In genomic region chr11:77473801-77474508, GRCh38 we compare ENCODE assay signal across 8 cellular contexts. TPM values are rescaled to one million over a fixed set of nuclear protein-coding genes. Genes with fewer than 3 reads are reported as not detected.
DNase-seq lines count a peak whose midpoint lies in the region; ATAC-seq, FAIRE-seq and TF ChIP-seq lines count a peak whose summit lies in the region.

Gene PAK1 (minus strand): TSS chr11:77474094. CDS start chr11:77392520, 81,574 bp downstream.

- no peak for FAIRE-seq in RCC 7860 (lab: Jason Lieb, UNC)

- TF ChIP-seq CTCF in fibroblast of pulmonary artery (IDR thresholded peaks at IDR 0.05; ENCODE audit: low read length, missing control alignments), result no peak

- peak within 1 kb of the TSS; percentile 62 for H3K27ac Mint-ChIP-seq in activated T-helper 2 cell treated with anti-CD3 and anti-CD28 coated beads, Interferon-gamma antibody, Interleukin-2, Interleukin-4, amounts not matched to agents 10 μg/mL and 5 μg/mL and 100 μg/mL, durations not matched to agents 14 hours and 24 hours and 36 hours
- peak within 1 kb of the TSS; percentile 5 to 77 for H3K27ac Mint-ChIP-seq in natural killer cell treated with Interleukin-12 subunit alpha and Interleukin-12 subunit beta and Interleukin-15 and Interleukin-18, amount 100 ng/mL, for 72 hours

- DNase-seq in DMS153 (lab: John Stamatoyannopoulos, UW) (peak; percentile 91), KBM-7 (peak; percentile 87), RCC 7860 (ENCODE audit: low spot score) (peak; percentile 66), fibroblast of pulmonary artery (ENCODE audit: low read depth) (peak; percentile 88)
- DNase-seq in activated T-helper 2 cell treated with anti-CD3 and anti-CD28 coated beads, Interferon-gamma antibody, Interleukin-2, Interleukin-4, amounts not matched to agents 10 μg/mL and 5 μg/mL and 100 μg/mL, durations not matched to agents 14 hours and 24 hours and 36 hours (ENCODE audit: low spot score), result peak; percentile 75
- peak; percentile 88 for DNase-seq in natural killer cell treated with Interleukin-12 subunit alpha and Interleukin-12 subunit beta and Interleukin-15 and Interleukin-18, amount 100 ng/mL, for 72 hours (ENCODE audit: low spot score)
- peak; percentile 77 to 91 (median 86) for DNase-seq in stimulated activated naive CD4-positive, alpha-beta T cell (lab: John Stamatoyannopoulos, UW)

- no peaks in the 10 kb centered on the region for H3K9me3 Mint-ChIP-seq in activated T-helper 2 cell treated with anti-CD3 and anti-CD28 coated beads, Interferon-gamma antibody, Interleukin-2, Interleukin-4, amounts not matched to agents 10 μg/mL and 5 μg/mL and 100 μg/mL, durations not matched to agents 14 hours and 24 hours and 36 hours
- H3K9me3 Mint-ChIP-seq in natural killer cell treated with Interleukin-12 subunit alpha and Interleukin-12 subunit beta and Interleukin-15 and Interleukin-18, amount 100 ng/mL, for 72 hours, result no peaks in the 10 kb centered on the region

- peak within 1 kb of the TSS; percentile 78 for H3K4me3 Mint-ChIP-seq in activated T-helper 2 cell treated with anti-CD3 and anti-CD28 coated beads, Interferon-gamma antibody, Interleukin-2, Interleukin-4, amounts not matched to agents 10 μg/mL and 5 μg/mL and 100 μg/mL, durations not matched to agents 14 hours and 24 hours and 36 hours (ENCODE audit: low read depth)
- peak within 1 kb of the TSS; percentile 74 for H3K4me3 Mint-ChIP-seq in natural killer cell treated with Interleukin-12 subunit alpha and Interleukin-12 subunit beta and Interleukin-15 and Interleukin-18, amount 100 ng/mL, for 72 hours

- peak; percentile 50 for ATAC-seq in GM21619 (IDR thresholded peaks at IDR 0.05; ENCODE audit: unreplicated experiment)
- ATAC-seq in natural killer cell treated with Interleukin-12 subunit alpha and Interleukin-12 subunit beta and Interleukin-15 and Interleukin-18, amount 100 ng/mL, for 72 hours, result peak; percentile 88

- in situ Hi-C loops in KBM-7 (cut with MboI; ENCODE audit: low pct_unique_long_range_greater_than_20kb, low sequenced_read_pairs), result no loop called here

- no peaks in the 10 kb centered on the region for H3K36me3 Mint-ChIP-seq in activated T-helper 2 cell treated with anti-CD3 and anti-CD28 coated beads, Interferon-gamma antibody, Interleukin-2, Interleukin-4, amounts not matched to agents 10 μg/mL and 5 μg/mL and 100 μg/mL, durations not matched to agents 14 hours and 24 hours and 36 hours (ENCODE audit: low read depth)
- no peaks in the 10 kb centered on the region for H3K36me3 Mint-ChIP-seq in natural killer cell treated with Interleukin-12 subunit alpha and Interleukin-12 subunit beta and Interleukin-15 and Interleukin-18, amount 100 ng/mL, for 72 hours

- peaks cover 18% of the 10 kb centered on the region for H3K4me1 Mint-ChIP-seq in activated T-helper 2 cell treated with anti-CD3 and anti-CD28 coated beads, Interferon-gamma antibody, Interleukin-2, Interleukin-4, amounts not matched to agents 10 μg/mL and 5 μg/mL and 100 μg/mL, durations not matched to agents 14 hours and 24 hours and 36 hours (ENCODE audit: low read depth)
- H3K4me1 Mint-ChIP-seq in natural killer cell treated with Interleukin-12 subunit alpha and Interleukin-12 subunit beta and Interleukin-15 and Interleukin-18, amount 100 ng/mL, for 72 hours (ENCODE audit: low read depth in 2 of 2), result peaks cover 12 to 25% of the 10 kb centered on the region in 2 donors

- intact Hi-C loops in activated T-helper 2 cell treated with anti-CD3 and anti-CD28 coated beads, Interferon-gamma antibody, Interleukin-2, Interleukin-4, amounts not matched to agents 10 μg/mL and 5 μg/mL and 100 μg/mL, durations not matched to agents 14 hours and 24 hours and 36 hours (cut with micrococcal nuclease), result loop anchor here (2.0 to 10.0 kb wide), 2 partner anchors 63 to 111 kb away; partner anchors contain the start of gene AQP11

- peaks cover 26% of the 10 kb centered on the region for H3K27me3 Mint-ChIP-seq in activated T-helper 2 cell treated with anti-CD3 and anti-CD28 coated beads, Interferon-gamma antibody, Interleukin-2, Interleukin-4, amounts not matched to agents 10 μg/mL and 5 μg/mL and 100 μg/mL, durations not matched to agents 14 hours and 24 hours and 36 hours (ENCODE audit: low read depth)
- H3K27me3 Mint-ChIP-seq in natural killer cell treated with Interleukin-12 subunit alpha and Interleukin-12 subunit beta and Interleukin-15 and Interleukin-18, amount 100 ng/mL, for 72 hours, result peaks cover 7 to 31% of the 10 kb centered on the region in 2 donors

- peak within 1 kb of the TSS; percentile 56 for H3K4me3 ChIP-seq in fibroblast of pulmonary artery (replicated peaks; ENCODE audit: low read depth, low read length)

RNA-seq across cellular contexts. Expression of gene PAK1, which starts in this region (rescaled TPM):
- total RNA-seq in activated T-helper 2 cell treated with anti-CD3 and anti-CD28 coated beads, Interferon-gamma antibody, Interleukin-2, Interleukin-4, amounts not matched to agents 10 μg/mL and 5 μg/mL and 100 μg/mL, durations not matched to agents 14 hours and 24 hours and 36 hours, result 39.0 and 40.7 TPM in 2 replicates
- total RNA-seq in natural killer cell treated with Interleukin-12 subunit alpha and Interleukin-12 subunit beta and Interleukin-15 and Interleukin-18, amount 100 ng/mL, for 72 hours, result 10 to 100 TPM; 24.1 to 46.5 TPM

Comparison
In these comparisons a context has a peak if more than half of its experiments do, and no peak if none do; other contexts are left out.
1. Peak in every context shown above with its lines: DNase-seq, ATAC-seq and H3K4me3 ChIP-seq.